ENCODE assay signal across 17 cellular contexts in genomic region chrX:154791467-154791866, GRCh38. TPM values are rescaled to one million over a fixed set of nuclear protein-coding genes. Genes with fewer than 3 reads are reported as not detected.
DNase-seq lines count a peak whose midpoint lies in the region; ATAC-seq, FAIRE-seq and TF ChIP-seq lines count a peak whose summit lies in the region.
"Had no signal": no experiment of that assay in that cellular context is flagged by ENCODE, and none has a peak within 500 bp of the region (broad histone marks: within the 10 kb centered on the region; RNA-seq: fewer than 3 reads in every experiment).

No MANE protein-coding gene starts in this region.

- no peak overlapping the region for H2AFZ ChIP-seq in K562 (ENCODE audit: low read depth, low read length)

- no peak for TF ChIP-seq CTCF in K562 (IDR thresholded peaks at IDR 0.05 in 2 of 3, conservative IDR thresholded peaks at IDR 0.05 in 1 of 3; ENCODE audit: insufficient read depth in 2 of 3, low read depth in 1 of 3, low read length in 3 of 3)

- 100% methylated on average over 3 of the region's 4 CpGs for WGBS in K562 (ENCODE audit: insufficient coverage, low coverage, missing lambda C conversion rate)

- in situ Hi-C loops in Caki2 (cut with HindIII; ENCODE audit: low pct_unique_long_range_greater_than_20kb, low sequenced_read_pairs): no loop called here
- in situ Hi-C loops in K562 (cut with MboI): no loop called here

- no peak for TF ChIP-seq POLR2A in K562 (conservative IDR thresholded peaks at IDR 0.05)

- H3K4me3 ChIP-seq in K562: no peak overlapping the region

- no peak for ATAC-seq in K562
- peak; percentile 81 for ATAC-seq in left lobe of liver
- no peak for ATAC-seq in HG02759 (IDR thresholded peaks at IDR 0.05; ENCODE audit: unreplicated experiment)
- no peak for ATAC-seq in HG02642 (IDR thresholded peaks at IDR 0.05; ENCODE audit: poor library complexity, unreplicated experiment)
- no peak for ATAC-seq in HG02610 (IDR thresholded peaks at IDR 0.05; ENCODE audit: unreplicated experiment)
- ATAC-seq: CD8-positive, alpha-beta T cell; HCT116 had no signal

- H3K9me3 ChIP-seq in K562 (replicated peaks; ENCODE audit: control insufficient read depth, insufficient read depth, low read depth, low read length): no peaks in the 10 kb centered on the region
- H3K9me3 ChIP-seq: Caco-2 had no signal

- CTCF ChIA-PET in K562 (lab: Yijun Ruan, JAX; ENCODE audit: low intra/inter-chr PET ratio): no interaction called here

- BruUV-seq in K562 (replicated peaks; lab: Mats Ljungman, UMichigan): no TSS peak

- intact Hi-C loops in K562 (cut with micrococcal nuclease): no loop called here

- TF ChIP-seq RAD21 in K562 (CRISPR knock-in tag; conservative IDR thresholded peaks at IDR 0.05 in 1 of 2, IDR thresholded peaks at IDR 0.05 in 1 of 2): no peak

- peaks cover 15 to 37% of the 10 kb centered on the region in 2 experiments; a peak in 4 of 5 replicates for H3K4me1 ChIP-seq in K562 (replicated peaks in 1 of 2; ENCODE audit: control insufficient read depth in 2 of 2, insufficient read depth in 2 of 2, low read length in 2 of 2)
- H3K4me1 ChIP-seq: Caco-2 had no signal

- H3K36me3 ChIP-seq in K562 (ENCODE audit: control insufficient read depth, insufficient read depth, low read length): peaks cover 88% of the 10 kb centered on the region

- no peak overlapping the region for H3K9ac ChIP-seq in K562 (ENCODE audit: insufficient read depth in 1 of 2, low read depth in 2 of 2, low read length in 2 of 2)

- H3K4me2 ChIP-seq in K562 (ENCODE audit: insufficient read depth, low read length): no peak overlapping the region

- no peaks in the 10 kb centered on the region for H3K27me3 ChIP-seq in K562 (ENCODE audit: control insufficient read depth in 2 of 2, insufficient read depth in 2 of 2, low read length in 2 of 2)

- peaks cover 5% of the 10 kb centered on the region; the same call in 1 of the 2 replicates for H4K20me1 ChIP-seq in K562 (replicated peaks; ENCODE audit: control insufficient read depth, insufficient read depth, low read length)

- no peak for TF ChIP-seq EP300 in K562 (IDR thresholded peaks at IDR 0.05; ENCODE audit: low read length)

- H3K79me2 ChIP-seq in K562 (ENCODE audit: control insufficient read depth, insufficient read depth, low read length): peaks cover 98% of the 10 kb centered on the region

- POLR2A ChIA-PET in K562 (lab: Yijun Ruan, JAX): interaction anchor here (1.4 to 3.4 kb wide), 3 partner anchors 12 to 19 kb away, joined by 4 to 14 read pairs (median 12); no protein-coding TSS in a partner anchor

- peak overlapping the region; percentile 12; the same call in 1 of the 3 replicates for H3K27ac ChIP-seq in K562 (ENCODE audit: extremely low read depth, low read depth, low read length)

- DNase-seq in Caki2 (ENCODE audit: low read depth) (peak; percentile 73), K562 (ENCODE audit: extremely low read depth in 1 of 4, low spot score in 3 of 4) (no peak), left lobe of liver (ENCODE audit: low spot score) (no peak), renal cortical epithelial cell (ENCODE audit: low read depth) (peak; percentile 68)
- DNase-seq: Caco-2; CD8-positive, alpha-beta T cell; DMS 273 treated with DMSO at 0.1 percent for 48 hours had no signal

- H3K9me1 ChIP-seq in K562 (ENCODE audit: control insufficient read depth, insufficient read depth, low read length): peaks cover 4% of the 10 kb centered on the region

- no peak for FAIRE-seq in K562 (lab: Jason Lieb, UNC)
- FAIRE-seq: A204.1, HTR-8/SVneo had no signal

RNA-seq across cellular contexts. Expression of gene MPP1, which starts 13.8 kb away (rescaled TPM):
- 36.1 and 38.7 TPM in 2 replicates for total RNA-seq in Caki2 (2014; rRNA removed; shearing (Covaris generic); ENCODE audit: low replicate concordance)
- total RNA-seq in K562 (2011; cell fraction: chromatin; rRNA removed; ENCODE audit: low replicate concordance): 409 and 526 TPM in 2 replicates
- total RNA-seq in K562 (2011; cell fraction: nucleolus; rRNA removed): 213 and 246 TPM in 2 replicates
- total RNA-seq in K562 (2011; cell fraction: nucleoplasm; rRNA removed): 345 and 458 TPM in 2 replicates
- 276 and 289 TPM in 2 replicates for total RNA-seq in K562 (2014; rRNA removed)
- 267 and 280 TPM in 2 replicates for total RNA-seq in K562 (2014; rRNA removed; fragmentation: Illumina TruSeq; extraction: Trizol)
- 220 and 227 TPM in 2 replicates for total RNA-seq in K562 (2015; rRNA removed; fragmentation: Illumina TruSeq; extraction: Trizol)
- 290 and 305 TPM in 2 replicates for total RNA-seq in K562 (2021)
- 354 and 391 TPM in 2 replicates for polyA plus RNA-seq in K562 (2011; rRNA removed)
- 231 and 288 TPM in 2 replicates for polyA plus RNA-seq in K562 (2011; cell fraction: cytosol; rRNA removed)
- 756 and 889 TPM in 2 replicates for polyA plus RNA-seq in K562 (2011; cell fraction: nucleus; rRNA removed)
- polyA plus RNA-seq in K562 (2012): 313 and 332 TPM in 2 replicates
- 339 and 395 TPM in 2 replicates for polyA plus RNA-seq in K562 (2014; fragmentation: Illumina TruSeq; extraction: Trizol)
- 100 to 1,000 TPM; 271 to 305 TPM for polyA plus RNA-seq in K562 (2014; fragmentation: Nextera tagmentation; extraction: Ambion mirVana)
- polyA plus RNA-seq in K562 (2014; rRNA removed): 283 and 336 TPM in 2 replicates
- polyA minus RNA-seq in K562 (2011; rRNA and poly(A)+ RNA removed): 344 and 367 TPM in 2 replicates
- 226 and 236 TPM in 2 replicates for polyA minus RNA-seq in K562 (2011; cell fraction: cytosol; rRNA and poly(A)+ RNA removed)
- polyA minus RNA-seq in K562 (2011; cell fraction: nucleus; rRNA and poly(A)+ RNA removed): 190 and 313 TPM in 2 replicates
- total RNA-seq in left lobe of liver: 22.9 TPM
- total RNA-seq in renal cortical epithelial cell: 6.6 and 17.2 TPM in 2 replicates

RNA-seq across cellular contexts. Expression of gene DKC1, which starts 28.8 kb away (rescaled TPM):
- 20.4 and 68.5 TPM in 2 replicates for total RNA-seq in Caki2 (2014; rRNA removed; shearing (Covaris generic); ENCODE audit: low replicate concordance)
- 654 and 916 TPM in 2 replicates for total RNA-seq in K562 (2011; cell fraction: chromatin; rRNA removed; ENCODE audit: low replicate concordance)
- 268 and 327 TPM in 2 replicates for total RNA-seq in K562 (2011; cell fraction: nucleolus; rRNA removed)
- total RNA-seq in K562 (2011; cell fraction: nucleoplasm; rRNA removed): 529 and 542 TPM in 2 replicates
- total RNA-seq in K562 (2014; rRNA removed): 160 and 212 TPM in 2 replicates
- total RNA-seq in K562 (2014; rRNA removed; fragmentation: Illumina TruSeq; extraction: Trizol): 208 and 229 TPM in 2 replicates
- 239 and 241 TPM in 2 replicates for total RNA-seq in K562 (2015; rRNA removed; fragmentation: Illumina TruSeq; extraction: Trizol)
- total RNA-seq in K562 (2021): 191 and 205 TPM in 2 replicates
- 210 and 219 TPM in 2 replicates for polyA plus RNA-seq in K562 (2011; rRNA removed)
- 115 and 148 TPM in 2 replicates for polyA plus RNA-seq in K562 (2011; cell fraction: cytosol; rRNA removed)
- polyA plus RNA-seq in K562 (2011; cell fraction: nucleus; rRNA removed): 348 and 507 TPM in 2 replicates
- 129 and 208 TPM in 2 replicates for polyA plus RNA-seq in K562 (2012)
- 250 and 260 TPM in 2 replicates for polyA plus RNA-seq in K562 (2014; fragmentation: Illumina TruSeq; extraction: Trizol)
- 100 to 1,000 TPM; 209 to 313 TPM for polyA plus RNA-seq in K562 (2014; fragmentation: Nextera tagmentation; extraction: Ambion mirVana)
- 217 and 230 TPM in 2 replicates for polyA plus RNA-seq in K562 (2014; rRNA removed)
- polyA minus RNA-seq in K562 (2011; rRNA and poly(A)+ RNA removed): 341 and 365 TPM in 2 replicates
- polyA minus RNA-seq in K562 (2011; cell fraction: cytosol; rRNA and poly(A)+ RNA removed): 89.2 and 121 TPM in 2 replicates
- polyA minus RNA-seq in K562 (2011; cell fraction: nucleus; rRNA and poly(A)+ RNA removed): 172 and 307 TPM in 2 replicates
- total RNA-seq in left lobe of liver: 9.6 TPM
- 40.4 and 47.8 TPM in 2 replicates for total RNA-seq in renal cortical epithelial cell

RNA-seq across cellular contexts. Expression of gene GAB3, which starts 40.6 kb away (rescaled TPM):
- total RNA-seq in Caki2 (2014; rRNA removed; shearing (Covaris generic); ENCODE audit: low replicate concordance): 0.14 TPM in 1 of 2 replicates, not detected in the other
- total RNA-seq in K562 (2011; cell fraction: chromatin; rRNA removed; ENCODE audit: low replicate concordance): 51.8 and 65.2 TPM in 2 replicates
- 18.2 and 24.6 TPM in 2 replicates for total RNA-seq in K562 (2011; cell fraction: nucleolus; rRNA removed)
- total RNA-seq in K562 (2011; cell fraction: nucleoplasm; rRNA removed): 34.5 and 48.9 TPM in 2 replicates
- total RNA-seq in K562 (2014; rRNA removed) (19.8 and 20.7 TPM in 2 replicates), K562 (2014; rRNA removed; fragmentation: Illumina TruSeq; extraction: Trizol) (22.7 and 24.8 TPM in 2 replicates), K562 (2015; rRNA removed; fragmentation: Illumina TruSeq; extraction: Trizol) (16.1 TPM in 2 replicates), K562 (2021) (23.3 and 25.6 TPM in 2 replicates), left lobe of liver (0.73 TPM), renal cortical epithelial cell (0.70 and 0.87 TPM in 2 replicates)
- polyA plus RNA-seq in K562 (2011; rRNA removed) (21.4 and 30.7 TPM in 2 replicates), K562 (2014; fragmentation: Illumina TruSeq; extraction: Trizol) (26.2 and 31.4 TPM in 2 replicates), K562 (2014; fragmentation: Nextera tagmentation; extraction: Ambion mirVana) (10 to 100 TPM; 19.3 to 20.1 TPM), K562 (2014; rRNA removed) (18.3 and 20.2 TPM in 2 replicates)
- 16.3 and 21.7 TPM in 2 replicates for polyA plus RNA-seq in K562 (2011; cell fraction: cytosol; rRNA removed)
- polyA plus RNA-seq in K562 (2011; cell fraction: nucleus; rRNA removed): 86.0 and 94.1 TPM in 2 replicates
- polyA plus RNA-seq in K562 (2012): 13.4 and 13.5 TPM in 2 replicates
- polyA minus RNA-seq in K562 (2011; rRNA and poly(A)+ RNA removed): 28.3 and 33.3 TPM in 2 replicates
- 22.1 and 22.8 TPM in 2 replicates for polyA minus RNA-seq in K562 (2011; cell fraction: cytosol; rRNA and poly(A)+ RNA removed)
- polyA minus RNA-seq in K562 (2011; cell fraction: nucleus; rRNA and poly(A)+ RNA removed): 20.6 and 33.1 TPM in 2 replicates
- total RNA-seq: Caco-2 had no signal

RNA-seq across cellular contexts. Expression of gene SMIM9, which starts 43.0 kb away (rescaled TPM):
- total RNA-seq in Caki2 (2014; rRNA removed; shearing (Covaris generic); ENCODE audit: low replicate concordance): not detected in 2 replicates
- not detected in 2 replicates for total RNA-seq in K562 (2011; cell fraction: chromatin; rRNA removed; ENCODE audit: low replicate concordance)
- not detected in 2 replicates for total RNA-seq in K562 (2011; cell fraction: nucleolus; rRNA removed)
- not detected in 2 replicates for total RNA-seq in K562 (2011; cell fraction: nucleoplasm; rRNA removed)
- total RNA-seq in K562 (2014; rRNA removed) (not detected in 2 replicates), K562 (2014; rRNA removed; fragmentation: Illumina TruSeq; extraction: Trizol) (not detected in 2 replicates), K562 (2015; rRNA removed; fragmentation: Illumina TruSeq; extraction: Trizol) (not detected in 2 replicates), K562 (2021) (not detected in 2 replicates), left lobe of liver (not detected), renal cortical epithelial cell (not detected in 2 replicates)
- polyA plus RNA-seq in K562 (2011; rRNA removed) (not detected in 2 replicates), K562 (2014; fragmentation: Illumina TruSeq; extraction: Trizol) (not detected in 2 replicates), K562 (2014; fragmentation: Nextera tagmentation; extraction: Ambion mirVana) (under 1 TPM in 1 of 2 experiments, not detected in 1; 0.08 TPM), K562 (2014; rRNA removed) (not detected in 2 replicates)
- polyA plus RNA-seq in K562 (2011; cell fraction: cytosol; rRNA removed): not detected in 2 replicates
- polyA plus RNA-seq in K562 (2011; cell fraction: nucleus; rRNA removed): not detected in 2 replicates
- not detected in 2 replicates for polyA plus RNA-seq in K562 (2012)
- polyA minus RNA-seq in K562 (2011; rRNA and poly(A)+ RNA removed): not detected in 2 replicates
- polyA minus RNA-seq in K562 (2011; cell fraction: cytosol; rRNA and poly(A)+ RNA removed): not detected in 2 replicates
- polyA minus RNA-seq in K562 (2011; cell fraction: nucleus; rRNA and poly(A)+ RNA removed): not detected in 2 replicates
- total RNA-seq: Caco-2; CD8-positive, alpha-beta T cell; Daoy; H4 had no signal
- polyA plus RNA-seq: BJ, CD14-positive monocyte had no signal

Comparison
In these comparisons a context has a peak if more than half of its experiments do, and no peak if none do; other contexts are left out.
1. DNase-seq: peak in Caki2 (single experiment) and renal cortical epithelial cell (single experiment); none in K562 (0 of 4) and left lobe of liver (single experiment).